In genomic region chr12:69988601-69989194, GRCh38 we compare ENCODE assay signal across 11 cellular contexts.
A peak's percentile ranks its signal among the peaks of the same experiment; 100 is the strongest.
DNase-seq lines count a peak whose midpoint lies in the region; ATAC-seq and TF ChIP-seq lines count a peak whose summit lies in the region.
"Had no signal": no experiment of that assay in that cellular context is flagged by ENCODE, and none has a peak within 500 bp of the region (broad histone marks: within the 10 kb centered on the region; RNA-seq: fewer than 3 reads in every experiment).

No MANE protein-coding gene starts in this region.

- peak; percentile 10 for DNase-seq in AG04450 (ENCODE audit: low read depth, low spot score)
- DNase-seq in SK-N-MC (ENCODE audit: low read depth, low spot score) = no peak
- DNase-seq in foreskin keratinocyte = peak in 1 of 2 donors; percentile 41
- no peak for DNase-seq in osteoblast (ENCODE audit: insufficient read length, low spot score, missing footprints)
- no peak for DNase-seq in endodermal cell
- DNase-seq in COLO829 (ENCODE audit: low spot score) = no peak
- no peak for DNase-seq in activated CD4-positive, alpha-beta memory T cell treated with anti-CD3 and anti-CD28 coated beads, Interleukin-2, amount 10 ng/mL, durations not matched to agents 7 days and 5 days
- DNase-seq: BE2C, naive B cell, SHP77 had no signal

- H3K4me1 ChIP-seq in foreskin keratinocyte (peaks cover 20% of the 10 kb centered on the region), osteoblast (ENCODE audit: insufficient read depth, low read length) (peaks cover 26% of the 10 kb centered on the region), endodermal cell (ENCODE audit: control insufficient read depth, insufficient read depth, low read length) (no peaks in the 10 kb centered on the region)
- H3K4me1 ChIP-seq: BE2C had no signal

- WGBS in endodermal cell (ENCODE audit: insufficient coverage in 1 of 2, insufficient read length in 1 of 2), 2 experiments = 77% methylated on average over 4 of the region's 5 CpGs; no CpG with 5 or more reads in 1 of the 2 experiments

- TF ChIP-seq CTCF in AG04450 (IDR thresholded peaks at IDR 0.05; ENCODE audit: low read depth, low read length) = no peak
- TF ChIP-seq CTCF in foreskin keratinocyte (conservative IDR thresholded peaks at IDR 0.05) = no peak
- no peak for TF ChIP-seq CTCF in osteoblast (IDR thresholded peaks at IDR 0.05; ENCODE audit: extremely low read depth, low read depth, low read length)
- no peak for TF ChIP-seq CTCF in endodermal cell (conservative IDR thresholded peaks at IDR 0.05)

- H3K27ac ChIP-seq in AG04450 (ENCODE audit: low read depth, low read length) = peak overlapping the region; percentile 90
- H3K27ac ChIP-seq in SK-N-MC = peak overlapping the region; percentile 88
- H3K27ac ChIP-seq in foreskin keratinocyte = peak overlapping the region; percentile 81
- H3K27ac ChIP-seq in osteoblast (ENCODE audit: low read depth, low read length) = peak overlapping the region; percentile 82
- H3K27ac ChIP-seq in endodermal cell (ENCODE audit: low read depth, low read length) = no peak overlapping the region

- no peaks in the 10 kb centered on the region for H3K36me3 ChIP-seq in SK-N-MC (ENCODE audit: insufficient read depth, low read length)
- H3K36me3 ChIP-seq in osteoblast (ENCODE audit: insufficient read depth, low read length) = no peaks in the 10 kb centered on the region
- H3K36me3 ChIP-seq in endodermal cell (ENCODE audit: control insufficient read depth, insufficient read depth, low read length) = no peaks in the 10 kb centered on the region
- H3K36me3 ChIP-seq: BE2C had no signal

- peak overlapping the region; percentile 13 for H3K9ac ChIP-seq in SK-N-MC (ENCODE audit: insufficient read length)
- no peak overlapping the region for H3K9ac ChIP-seq in endodermal cell (ENCODE audit: extremely low read depth, low read length, poor library complexity, severe bottlenecking)

- H3K27me3 ChIP-seq in AG04450 (ENCODE audit: control insufficient read depth, insufficient read depth, low read length) (no peaks in the 10 kb centered on the region), foreskin keratinocyte (no peaks in the 10 kb centered on the region), osteoblast (ENCODE audit: insufficient read depth, low read length) (no peaks in the 10 kb centered on the region), endodermal cell (ENCODE audit: control insufficient read depth, insufficient read depth, low read length, poor library complexity, severe bottlenecking) (no peaks in the 10 kb centered on the region)
- H3K27me3 ChIP-seq: BE2C had no signal

- H3K4me3 Mint-ChIP-seq in endodermal cell = no peak overlapping the region
- H3K4me3 Mint-ChIP-seq in activated CD4-positive, alpha-beta memory T cell treated with anti-CD3 and anti-CD28 coated beads, Interleukin-2, amount 10 ng/mL, durations not matched to agents 7 days and 5 days = no peak overlapping the region
- H3K4me3 Mint-ChIP-seq in activated T-helper 17 cell treated with anti-CD3 and anti-CD28 coated beads, Interleukin-2, amount 50 U/mL, for 72 hours = no peak overlapping the region
- H3K4me3 Mint-ChIP-seq: naive B cell had no signal

- no peaks in the 10 kb centered on the region for H4K20me1 ChIP-seq in osteoblast (ENCODE audit: insufficient read depth, low read length)

- H3K9me3 Mint-ChIP-seq in endodermal cell = peaks cover 7% of the 10 kb centered on the region
- no peaks in the 10 kb centered on the region for H3K9me3 Mint-ChIP-seq in activated CD4-positive, alpha-beta memory T cell treated with anti-CD3 and anti-CD28 coated beads, Interleukin-2, amount 10 ng/mL, durations not matched to agents 7 days and 5 days
- no peaks in the 10 kb centered on the region for H3K9me3 Mint-ChIP-seq in activated T-helper 17 cell treated with anti-CD3 and anti-CD28 coated beads, Interleukin-2, amount 50 U/mL, for 72 hours

- no peaks in the 10 kb centered on the region for H3K4me1 Mint-ChIP-seq in endodermal cell
- no peaks in the 10 kb centered on the region for H3K4me1 Mint-ChIP-seq in activated CD4-positive, alpha-beta memory T cell treated with anti-CD3 and anti-CD28 coated beads, Interleukin-2, amount 10 ng/mL, durations not matched to agents 7 days and 5 days
- no peaks in the 10 kb centered on the region for H3K4me1 Mint-ChIP-seq in activated T-helper 17 cell treated with anti-CD3 and anti-CD28 coated beads, Interleukin-2, amount 50 U/mL, for 72 hours
- H3K4me1 Mint-ChIP-seq: naive B cell had no signal

- H3K4me3 ChIP-seq in AG04450 (ENCODE audit: low read depth, low read length) (no peak overlapping the region), SK-N-MC (peak overlapping the region; percentile 26), osteoblast (ENCODE audit: insufficient read depth, low read length) (peak overlapping the region; percentile 41), endodermal cell (ENCODE audit: low read length) (no peak overlapping the region)

- peak overlapping the region; percentile 79 for H3K4me2 ChIP-seq in osteoblast (ENCODE audit: insufficient read depth, low read length)

- H2AFZ ChIP-seq in osteoblast (ENCODE audit: low read length) = peak overlapping the region; percentile 65

- no peaks in the 10 kb centered on the region for H3K36me3 Mint-ChIP-seq in endodermal cell (ENCODE audit: low read depth)
- no peaks in the 10 kb centered on the region for H3K36me3 Mint-ChIP-seq in activated CD4-positive, alpha-beta memory T cell treated with anti-CD3 and anti-CD28 coated beads, Interleukin-2, amount 10 ng/mL, durations not matched to agents 7 days and 5 days (ENCODE audit: low read depth)
- no peaks in the 10 kb centered on the region for H3K36me3 Mint-ChIP-seq in activated T-helper 17 cell treated with anti-CD3 and anti-CD28 coated beads, Interleukin-2, amount 50 U/mL, for 72 hours (ENCODE audit: low read depth)
- H3K36me3 Mint-ChIP-seq: naive B cell had no signal

- no peak for ATAC-seq in foreskin keratinocyte
- ATAC-seq in activated T-helper 17 cell treated with anti-CD3 and anti-CD28 coated beads, Interleukin-2, amount 50 U/mL, for 72 hours (replicated peaks) = no peak

- H3K9me3 ChIP-seq in AG04450 (ENCODE audit: control insufficient read depth, insufficient read depth, low read length) (no peaks in the 10 kb centered on the region; the same call in 1 of the 2 replicates), SK-N-MC (ENCODE audit: low read depth, low read length) (0 out of 2 replicates have a peak, but pooled peaks cover 3% of the 10 kb centered on the region), osteoblast (ENCODE audit: low read depth, low read length) (no peaks in the 10 kb centered on the region), endodermal cell (ENCODE audit: control insufficient read depth, low read length) (no peaks in the 10 kb centered on the region)
- H3K9me3 ChIP-seq: BE2C had no signal

- CTCF ChIA-PET in AG04450 (lab: Charles Lee) = interaction anchor here (1.5 to 2.7 kb wide), 2 partner anchors 14 to 88 kb away, joined by 3 to 16 read pairs; no protein-coding TSS in a partner anchor
- CTCF ChIA-PET in activated CD4-positive, alpha-beta memory T cell treated with anti-CD3 and anti-CD28 coated beads, Interleukin-2, amount 10 ng/mL, durations not matched to agents 7 days and 5 days (lab: Charles Lee) = no interaction called here

- POLR2A ChIA-PET in AG04450 (lab: Yijun Ruan, JAX) = interaction anchor here (0.7 kb wide), 1 partner anchor 523 kb away, joined by 3 read pairs; no protein-coding TSS in a partner anchor
- POLR2A ChIA-PET in activated CD4-positive, alpha-beta memory T cell treated with anti-CD3 and anti-CD28 coated beads, Interleukin-2, amount 10 ng/mL, durations not matched to agents 7 days and 5 days (lab: Charles Lee) = no interaction called here

- no peaks in the 10 kb centered on the region for H3K79me2 ChIP-seq in osteoblast (ENCODE audit: insufficient read depth, low read length)

- no peaks in the 10 kb centered on the region for H3K27me3 Mint-ChIP-seq in endodermal cell (ENCODE audit: insufficient read depth)
- no peaks in the 10 kb centered on the region for H3K27me3 Mint-ChIP-seq in activated CD4-positive, alpha-beta memory T cell treated with anti-CD3 and anti-CD28 coated beads, Interleukin-2, amount 10 ng/mL, durations not matched to agents 7 days and 5 days
- H3K27me3 Mint-ChIP-seq in activated T-helper 17 cell treated with anti-CD3 and anti-CD28 coated beads, Interleukin-2, amount 50 U/mL, for 72 hours = peaks cover 18% of the 10 kb centered on the region
- H3K27me3 Mint-ChIP-seq: naive B cell had no signal

- no peak overlapping the region for H3K27ac Mint-ChIP-seq in endodermal cell
- H3K27ac Mint-ChIP-seq in activated CD4-positive, alpha-beta memory T cell treated with anti-CD3 and anti-CD28 coated beads, Interleukin-2, amount 10 ng/mL, durations not matched to agents 7 days and 5 days = no peak overlapping the region
- no peak overlapping the region for H3K27ac Mint-ChIP-seq in activated T-helper 17 cell treated with anti-CD3 and anti-CD28 coated beads, Interleukin-2, amount 50 U/mL, for 72 hours
- H3K27ac Mint-ChIP-seq: naive B cell had no signal

Comparison
In these comparisons a context has a peak if more than half of its experiments do, and no peak if none do; other contexts are left out.
1. H3K4me3 ChIP-seq: peak in SK-N-MC (single experiment) and osteoblast (single experiment); none in AG04450 (single experiment) and endodermal cell (single experiment).